Comparison of ENCODE assay signal across 8 cellular contexts in genomic region chr7:83161851-83162401, GRCh38. TPM values are rescaled to one million over a fixed set of nuclear protein-coding genes. Genes with fewer than 3 reads are reported as not detected.
DNase-seq lines count a peak whose midpoint lies in the region; ATAC-seq, FAIRE-seq and TF ChIP-seq lines count a peak whose summit lies in the region.

No MANE protein-coding gene starts in this region.

- H3K9me3 ChIP-seq in A549 (no peaks in the 10 kb centered on the region), SJSA1 (replicated peaks) (no peaks in the 10 kb centered on the region), skeletal muscle satellite cell (replicated peaks; ENCODE audit: low read length) (no peaks in the 10 kb centered on the region)

- ATAC-seq in A549 (peak; percentile 64 to 67; a peak in 4 of 6 replicates), GM21360 (IDR thresholded peaks at IDR 0.05; ENCODE audit: unreplicated experiment) (peak; percentile 6)

- H3K4me2 ChIP-seq in A549 (peak overlapping the region; percentile 90), skeletal muscle satellite cell (ENCODE audit: low read length) (peak overlapping the region; percentile 86)

- CTCF ChIA-PET in A549 (lab: Yijun Ruan, JAX), result interaction anchor here (0.5 to 1.3 kb wide), 4 partner anchors 12 to 109 kb away, joined by 3 read pairs; no protein-coding TSS in a partner anchor
- CTCF ChIA-PET in GM10248 (lab: Yijun Ruan, JAX), result no interaction called here

- peaks cover 45% of the 10 kb centered on the region for H3K27me3 ChIP-seq in SJSA1 (replicated peaks)
- H3K27me3 ChIP-seq in skeletal muscle satellite cell (ENCODE audit: control insufficient read depth, insufficient read depth, low read length), result peaks cover 7% of the 10 kb centered on the region

- TF ChIP-seq CTCF in A549 (IDR thresholded peaks at IDR 0.05) (no peak), fibroblast of villous mesenchyme (IDR thresholded peaks at IDR 0.05; ENCODE audit: insufficient read depth, low read depth, low read length) (no peak), GM10248 (IDR thresholded peaks at IDR 0.05; ENCODE audit: control extremely low read depth, extremely low read depth, low read depth, missing control alignments) (no peak)

- H3K9ac ChIP-seq in skeletal muscle satellite cell (ENCODE audit: low read depth, low read length), result no peak overlapping the region

- peaks cover 9% of the 10 kb centered on the region; the same call in 1 of the 3 replicates for H3K4me1 ChIP-seq in A549
- H3K4me1 ChIP-seq in SJSA1 (replicated peaks), result peaks cover 10% of the 10 kb centered on the region; the same call in 1 of the 2 replicates
- no peaks in the 10 kb centered on the region for H3K4me1 ChIP-seq in skeletal muscle satellite cell (ENCODE audit: control insufficient read depth, insufficient read depth, low read length)

- H3K4me3 ChIP-seq in A549 (peak overlapping the region; percentile 77), SJSA1 (peak overlapping the region; percentile 40), fibroblast of villous mesenchyme (ENCODE audit: low read depth, low read length) (peak overlapping the region; percentile 53), skeletal muscle satellite cell (ENCODE audit: low read length) (peak overlapping the region; percentile 70)

- no peak for TF ChIP-seq EP300 in A549 (IDR thresholded peaks at IDR 0.05)

- DNase-seq in A549 (ENCODE audit: low read depth in 1 of 2, low spot score in 1 of 2) (peak in 1 of 2 experiments; percentile 4), SJSA1 (ENCODE audit: low read depth in 1 of 2, low spot score in 2 of 2) (no peak), fibroblast of villous mesenchyme (ENCODE audit: low read depth) (no peak), hippocampal formation (lab: John Stamatoyannopoulos, UW) (no peak), GM10248 (ENCODE audit: extremely low spot score) (no peak), OCI-M2 (lab: John Stamatoyannopoulos, UW; ENCODE audit: unreplicated experiment) (no peak)

- no peak for FAIRE-seq in A549 (lab: Jason Lieb, UNC)

- WGBS in A549 (ENCODE audit: missing lambda C conversion rate), result 2% methylated on average over 17 of the region's 17 CpGs

- TF ChIP-seq RAD21 in A549 (conservative IDR thresholded peaks at IDR 0.05 in 1 of 2, IDR thresholded peaks at IDR 0.05 in 1 of 2), result no peak

- POLR2A ChIA-PET in A549 (lab: Yijun Ruan, JAX), result interaction anchor here (1.2 kb wide), 2 partner anchors 9 to 351 kb away, joined by 3 to 4 read pairs; no protein-coding TSS in a partner anchor
- POLR2A ChIA-PET in GM10248 (lab: Yijun Ruan, JAX), result no interaction called here

- peak overlapping the region; percentile 76 to 91 for H3K27ac ChIP-seq in A549
- no peak overlapping the region for H3K27ac ChIP-seq in SJSA1

- H3K36me3 ChIP-seq in SJSA1, result no peaks in the 10 kb centered on the region
- H3K36me3 ChIP-seq in skeletal muscle satellite cell (ENCODE audit: insufficient read depth, low read length), result no peaks in the 10 kb centered on the region

- TF ChIP-seq POLR2A in A549 (IDR thresholded peaks at IDR 0.05; ENCODE audit: low read length), result no peak

TF ChIP-seq in A549, 52 proteins besides CTCF, POLR2A, EP300 and RAD21:
- TF ChIP-seq CHD2 (IDR thresholded peaks at IDR 0.05; ENCODE audit: low read length, partially characterized antibody) (no peak), RFX5 (IDR thresholded peaks at IDR 0.05) (no peak), GATA3 (IDR thresholded peaks at IDR 0.05; ENCODE audit: borderline replicate concordance) (no peak), CHD4 (IDR thresholded peaks at IDR 0.05; ENCODE audit: borderline replicate concordance) (no peak), E2F6 (IDR thresholded peaks at IDR 0.05; ENCODE audit: borderline replicate concordance, low read depth) (no peak), RCOR1 (IDR thresholded peaks at IDR 0.05; ENCODE audit: low read depth, low read length) (no peak)

RNA-seq across cellular contexts. Expression of gene PCLO, which starts 0.8 kb away (rescaled TPM):
- 1.1 and 1.8 TPM in 2 replicates for polyA plus RNA-seq in A549 (2011; rRNA removed)
- polyA plus RNA-seq in A549 (2012; cell fraction: cytosol; rRNA removed), result 0.09 and 0.12 TPM in 2 replicates
- 0.23 and 0.26 TPM in 2 replicates for polyA plus RNA-seq in A549 (2012; cell fraction: nucleus; rRNA removed)
- polyA plus RNA-seq in A549 (2017; fragmentation: RNase III; extraction: RNeasy Plus Mini Kit Qiagen cat#74134 plus additional on column Dnase treatment), result 0.41 to 0.84 TPM (median 0.70 TPM) in 3 replicates
- 1.5 and 1.8 TPM in 2 replicates for polyA minus RNA-seq in A549 (2011; rRNA and poly(A)+ RNA removed)
- 1.1 and 2.7 TPM in 2 replicates for total RNA-seq in SJSA1 (2014; rRNA removed; shearing (Covaris generic))
- total RNA-seq in fibroblast of villous mesenchyme, result under 0.01 TPM in 2 replicates
- total RNA-seq in skeletal muscle satellite cell (2012; rRNA removed), result under 0.01 TPM in 1 of 2 replicates, not detected in the other
